In genomic region chr7:14690486-14690885, GRCh38 we compare ENCODE assay signal across 12 cellular contexts.
DNase-seq lines count a peak whose midpoint lies in the region; ATAC-seq and TF ChIP-seq lines count a peak whose summit lies in the region.
"Had no signal": no experiment of that assay in that cellular context is flagged by ENCODE, and none has a peak within 500 bp of the region (broad histone marks: within the 10 kb centered on the region; RNA-seq: fewer than 3 reads in every experiment).

No MANE protein-coding gene starts in this region.

- TF ChIP-seq CTCF in HL-60 (IDR thresholded peaks at IDR 0.05; ENCODE audit: insufficient read depth, low read length) (no peak), OCI-LY3 (IDR thresholded peaks at IDR 0.05; ENCODE audit: low read depth, low read length) (no peak)

- no peaks in the 10 kb centered on the region for H3K9me3 ChIP-seq in OCI-LY3 (ENCODE audit: insufficient read depth, low read length)
- H3K9me3 ChIP-seq: Caco-2, HAP-1 had no signal

- no peak overlapping the region for H3K4me3 Mint-ChIP-seq in activated T-cell treated with anti-CD3 and anti-CD28 coated beads, Interleukin-2, amount 50 U/mL, for 72 hours
- H3K4me3 Mint-ChIP-seq: CD8-positive, alpha-beta memory T cell had no signal

- H3K27me3 ChIP-seq in HL-60 (ENCODE audit: insufficient read depth, poor library complexity, severe bottlenecking) (no peaks in the 10 kb centered on the region), OCI-LY3 (ENCODE audit: low read depth, low read length) (no peaks in the 10 kb centered on the region)

- ATAC-seq in activated T-cell treated with anti-CD3 and anti-CD28 coated beads, Interleukin-2, amount 50 U/mL, for 72 hours (replicated peaks in 1 of 2) = no peak

- H3K4me1 ChIP-seq in OCI-LY3 (ENCODE audit: low read length) = peaks cover 38% of the 10 kb centered on the region
- H3K4me1 ChIP-seq: Caco-2, HAP-1 had no signal

- no peak overlapping the region for H2AFZ ChIP-seq in OCI-LY3 (ENCODE audit: low read depth, low read length)

- no peaks in the 10 kb centered on the region for H3K36me3 Mint-ChIP-seq in activated T-cell treated with anti-CD3 and anti-CD28 coated beads, Interleukin-2, amount 50 U/mL, for 72 hours (ENCODE audit: insufficient read depth in 2 of 2)
- H3K36me3 Mint-ChIP-seq: CD8-positive, alpha-beta memory T cell had no signal

- H3K27ac ChIP-seq in HL-60 (replicated peaks) (peak overlapping the region; percentile 85), OCI-LY3 (ENCODE audit: low read length) (no peak overlapping the region)

- H3K9me3 Mint-ChIP-seq in activated T-cell treated with anti-CD3 and anti-CD28 coated beads, Interleukin-2, amount 50 U/mL, for 72 hours = no peaks in the 10 kb centered on the region
- H3K9me3 Mint-ChIP-seq: CD8-positive, alpha-beta memory T cell had no signal

- peak overlapping the region; percentile 73 for H3K4me2 ChIP-seq in OCI-LY3 (ENCODE audit: low read length)

- DNase-seq in SKM-1 treated with dmso at 0.1 percent for 144 hours (lab: John Stamatoyannopoulos, UW; ENCODE audit: unreplicated experiment) (peak; percentile 17), SKM-1 (lab: John Stamatoyannopoulos, UW; ENCODE audit: unreplicated experiment) (no peak), HL-60 (ENCODE audit: low read depth in 1 of 2, low spot score in 1 of 2) (peak; percentile 39 to 50), T1000 (lab: John Stamatoyannopoulos, UW) (no peak), GOT3 (lab: John Stamatoyannopoulos, UW) (no peak)
- no peak for DNase-seq in activated T-cell treated with anti-CD3 and anti-CD28 coated beads, Interleukin-2, amount 50 U/mL, for 72 hours
- DNase-seq: Caco-2; CD8-positive, alpha-beta memory T cell; DND-41; GDM1 had no signal

- H3K9ac ChIP-seq in OCI-LY3 (ENCODE audit: low read length) = no peak overlapping the region; the same call in 1 of the 2 replicates

- no peak overlapping the region for H3K27ac Mint-ChIP-seq in activated T-cell treated with anti-CD3 and anti-CD28 coated beads, Interleukin-2, amount 50 U/mL, for 72 hours
- H3K27ac Mint-ChIP-seq: CD8-positive, alpha-beta memory T cell had no signal

- H3K27me3 Mint-ChIP-seq in activated T-cell treated with anti-CD3 and anti-CD28 coated beads, Interleukin-2, amount 50 U/mL, for 72 hours (ENCODE audit: low read depth) = no peaks in the 10 kb centered on the region

- H3K4me1 Mint-ChIP-seq in activated T-cell treated with anti-CD3 and anti-CD28 coated beads, Interleukin-2, amount 50 U/mL, for 72 hours (ENCODE audit: low read depth) = no peaks in the 10 kb centered on the region
- H3K4me1 Mint-ChIP-seq: CD8-positive, alpha-beta memory T cell had no signal

- no peaks in the 10 kb centered on the region for H3K79me2 ChIP-seq in OCI-LY3 (ENCODE audit: low read length)

- H3K36me3 ChIP-seq in OCI-LY3 (replicated peaks; ENCODE audit: low read depth, low read length) = no peaks in the 10 kb centered on the region
- H3K36me3 ChIP-seq: HAP-1 had no signal

- no peaks in the 10 kb centered on the region for H4K20me1 ChIP-seq in OCI-LY3 (ENCODE audit: insufficient read depth, low read length)

- H3K4me3 ChIP-seq in HL-60 (replicated peaks; ENCODE audit: insufficient read depth, low read length) = no peak overlapping the region
- H3K4me3 ChIP-seq in OCI-LY3 (ENCODE audit: low read length) = peak overlapping the region; percentile 38
- H3K4me3 ChIP-seq: HAP-1 had no signal

Comparison
In these comparisons a context has a peak if more than half of its experiments do, and no peak if none do; other contexts are left out.
1. DNase-seq: peak in SKM-1 treated with dmso at 0.1 percent for 144 hours (single experiment) and HL-60 (2 of 2); none in SKM-1 (single experiment), T1000 (single experiment), GOT3 (single experiment) and activated T-cell treated with anti-CD3 and anti-CD28 coated beads, Interleukin-2, amount 50 U/mL, for 72 hours (0 of 2).